In genomic region chr13:25117312-25117711, GRCh38 we compare ENCODE assay signal across 24 cellular contexts. TPM values are rescaled to one million over a fixed set of nuclear protein-coding genes. Genes with fewer than 3 reads are reported as not detected.
DNase-seq lines count a peak whose midpoint lies in the region; ATAC-seq, FAIRE-seq and TF ChIP-seq lines count a peak whose summit lies in the region.
"Had no signal": no experiment of that assay in that cellular context is flagged by ENCODE, and none has a peak within 500 bp of the region (broad histone marks: within the 10 kb centered on the region; RNA-seq: fewer than 3 reads in every experiment).

No MANE protein-coding gene starts in this region.

- no peaks in the 10 kb centered on the region for H3K36me3 ChIP-seq in HepG2 (replicated peaks in 1 of 2; ENCODE audit: control insufficient read depth in 1 of 2, insufficient read depth in 2 of 2, low read length in 2 of 2)
- H3K36me3 ChIP-seq in right lobe of liver = no peaks in the 10 kb centered on the region
- no peaks in the 10 kb centered on the region for H3K36me3 ChIP-seq in OCI-LY7 (ENCODE audit: insufficient read depth, low read length)
- H3K36me3 ChIP-seq in Karpas-422 (ENCODE audit: insufficient read depth, low read length) = no peaks in the 10 kb centered on the region
- H3K36me3 ChIP-seq: SJSA1 had no signal

- no peak for DNase-seq in HepG2 (ENCODE audit: low spot score)
- no peak for DNase-seq in right lobe of liver
- no peak for DNase-seq in OCI-LY7 (ENCODE audit: low spot score)
- peak; percentile 33 for DNase-seq in left kidney (ENCODE audit: low read depth, low spot score)
- no peak for DNase-seq in activated CD4-positive, alpha-beta T cell treated with anti-CD3 and anti-CD28 coated beads for 48 hours
- DNase-seq in Karpas-422 = no peak
- DNase-seq in ureter (ENCODE audit: low spot score) = no peak
- DNase-seq: CD4-positive, CD25-positive, alpha-beta regulatory T cell; DMS 273 treated with DMSO at 0.1 percent for 48 hours; DND-41; GM23248; MM.1S; NCI-H1048; NCI-H1436; NCI-H187 treated with DMSO at 0.1 percent for 48 hours; NCI-H2171; NCI-H345; NCI-H524 treated with DMSO at 0.1 percent for 48 hours had no signal

- no peak for TF ChIP-seq RAD21 in HepG2 (CRISPR knock-in tag; IDR thresholded peaks at IDR 0.05)

- CTCF ChIA-PET in HepG2 (lab: Yijun Ruan, JAX; ENCODE audit: low intra/inter-chr PET ratio, low total read pairs) = no interaction called here
- CTCF ChIA-PET in OCI-LY7 (lab: Charles Lee; ENCODE audit: unreplicated experiment) = no interaction called here

- H3K9ac ChIP-seq in HepG2 (ENCODE audit: insufficient read depth, low read depth, low read length) (no peak overlapping the region), Karpas-422 (ENCODE audit: low read length) (no peak overlapping the region)
- H3K9ac ChIP-seq: GM23248 had no signal

- H3K4me1 ChIP-seq in HepG2 (ENCODE audit: insufficient read depth, low read length) (no peaks in the 10 kb centered on the region), right lobe of liver (no peaks in the 10 kb centered on the region), OCI-LY7 (ENCODE audit: insufficient read depth, low read length, poor library complexity, severe bottlenecking) (peaks cover 28% of the 10 kb centered on the region), Karpas-422 (ENCODE audit: low read length) (peaks cover 18% of the 10 kb centered on the region)
- H3K4me1 ChIP-seq: SJSA1 had no signal

- in situ Hi-C loops in HepG2 (cut with HindIII; ENCODE audit: extremely low pct_ligation_motif_present, low pct_unique_long_range_greater_than_20kb) = no loop called here

- H3K27ac ChIP-seq in HepG2 (ENCODE audit: extremely low read length, insufficient read depth, low read length) (no peak overlapping the region), right lobe of liver (no peak overlapping the region), OCI-LY7 (ENCODE audit: low read depth, low read length, poor library complexity, severe bottlenecking) (no peak overlapping the region), Karpas-422 (ENCODE audit: low read length) (no peak overlapping the region)
- H3K27ac ChIP-seq: GM23248, SJSA1 had no signal

- TF ChIP-seq CTCF in HepG2 (CRISPR knock-in tag; IDR thresholded peaks at IDR 0.05) (no peak), right lobe of liver (IDR thresholded peaks at IDR 0.05) (no peak), OCI-LY7 (conservative IDR thresholded peaks at IDR 0.05; ENCODE audit: low read length) (no peak)

- 22% methylated on average over 9 of the region's 16 CpGs for WGBS in HepG2 (ENCODE audit: low lambda C conversion rate)
- 76% methylated on average over 9 of the region's 16 CpGs for WGBS in right lobe of liver (ENCODE audit: insufficient coverage, low coverage, low lambda C conversion rate, missing lambda C conversion rate)

- H2AFZ ChIP-seq in HepG2 (ENCODE audit: low read length) = no peak overlapping the region
- H2AFZ ChIP-seq in OCI-LY7 (ENCODE audit: low read length) = peak overlapping the region; percentile 50; the same call in 1 of the 2 replicates
- H2AFZ ChIP-seq in Karpas-422 (ENCODE audit: low read length) = no peak overlapping the region
- H2AFZ ChIP-seq: GM23248 had no signal

- H3K9me3 ChIP-seq in HepG2 (ENCODE audit: low read length) (no peaks in the 10 kb centered on the region), right lobe of liver (no peaks in the 10 kb centered on the region), OCI-LY7 (ENCODE audit: low read length) (no peaks in the 10 kb centered on the region), Karpas-422 (ENCODE audit: low read length) (no peaks in the 10 kb centered on the region)
- H3K9me3 ChIP-seq: SJSA1 had no signal

- intact Hi-C loops in HepG2 (cut with micrococcal nuclease; ENCODE audit: unreplicated experiment) (no loop called here), right lobe of liver (cut with DNase I) (no loop called here), OCI-LY7 (cut with micrococcal nuclease; ENCODE audit: unreplicated experiment) (no loop called here)

- TF ChIP-seq POLR2A in HepG2 (IDR thresholded peaks at IDR 0.05; ENCODE audit: insufficient read depth in 1 of 2, low read depth in 2 of 2, low read length in 2 of 2) = no peak
- no peak for TF ChIP-seq POLR2A in right lobe of liver (IDR thresholded peaks at IDR 0.05)

- no peak for FAIRE-seq in HepG2 (lab: Jason Lieb, UNC)
- FAIRE-seq: A204.1, GM12878 had no signal

- POLR2A ChIA-PET in HepG2 (lab: Yijun Ruan, JAX) (no interaction called here), OCI-LY7 (lab: Charles Lee) (no interaction called here)

- no peaks in the 10 kb centered on the region for H4K20me1 ChIP-seq in HepG2 (ENCODE audit: insufficient read depth, low read length)
- H4K20me1 ChIP-seq in OCI-LY7 (ENCODE audit: insufficient read depth, low read length) = no peaks in the 10 kb centered on the region; the same call in 1 of the 2 replicates
- no peaks in the 10 kb centered on the region for H4K20me1 ChIP-seq in Karpas-422 (ENCODE audit: insufficient read depth, low read depth, low read length)

- TF ChIP-seq EP300 in HepG2 (IDR thresholded peaks at IDR 0.05; ENCODE audit: low read depth in 2 of 2, low read length in 2 of 2) (no peak), HepG2 (CRISPR knock-in tag; IDR thresholded peaks at IDR 0.05; ENCODE audit: borderline replicate concordance) (no peak)

- H3K27me3 ChIP-seq in HepG2 (ENCODE audit: control insufficient read depth in 1 of 2, insufficient read depth in 2 of 2, low read length in 2 of 2) (peaks cover 0 to 12% of the 10 kb centered on the region in 2 experiments; a peak in 2 of 5 replicates), right lobe of liver (no peaks in the 10 kb centered on the region), Karpas-422 (ENCODE audit: low read length) (0 out of 2 replicates have a peak, but pooled peaks cover 5% of the 10 kb centered on the region)
- H3K27me3 ChIP-seq: SJSA1 had no signal

- BruUV-seq in HepG2 (replicated peaks; lab: Mats Ljungman, UMichigan) (no TSS peak), OCI-LY7 (replicated peaks; lab: Mats Ljungman, UMichigan) (no TSS peak)

- ATAC-seq in HepG2 (peak; percentile 32; the same call in 1 of the 3 replicates), right lobe of liver (no peak), HG03135 (IDR thresholded peaks at IDR 0.05; ENCODE audit: unreplicated experiment) (no peak)
- ATAC-seq: GM12878, HCT116, Right ventricle myocardium inferior had no signal

- no peaks in the 10 kb centered on the region for H3K79me2 ChIP-seq in HepG2 (ENCODE audit: insufficient read depth, low read length)
- no peaks in the 10 kb centered on the region for H3K79me2 ChIP-seq in OCI-LY7 (ENCODE audit: insufficient read depth, low read depth, low read length)
- H3K79me2 ChIP-seq in Karpas-422 (ENCODE audit: low read length) = no peaks in the 10 kb centered on the region

- H3K9me2 ChIP-seq in OCI-LY7 (ENCODE audit: insufficient read depth, low read length) (no peaks in the 10 kb centered on the region), Karpas-422 (replicated peaks; ENCODE audit: insufficient read depth, low read length) (no peaks in the 10 kb centered on the region)

- no peak overlapping the region for H3K4me3 ChIP-seq in HepG2 (replicated peaks in 1 of 3; ENCODE audit: insufficient read depth in 1 of 3, low read depth in 2 of 3, low read length in 3 of 3)
- H3K4me3 ChIP-seq in right lobe of liver = no peak overlapping the region
- no peak overlapping the region for H3K4me3 ChIP-seq in OCI-LY7 (ENCODE audit: low read depth, low read length, poor library complexity, severe bottlenecking)
- H3K4me3 ChIP-seq in Karpas-422 (ENCODE audit: low read length) = no peak overlapping the region
- H3K4me3 ChIP-seq: GM12878, GM23248, SJSA1 had no signal

- H3K4me2 ChIP-seq in HepG2 (ENCODE audit: low read depth, low read length) = no peak overlapping the region
- no peak overlapping the region for H3K4me2 ChIP-seq in OCI-LY7 (ENCODE audit: low read length)
- H3K4me2 ChIP-seq in Karpas-422 (ENCODE audit: low read depth, low read length, poor library complexity, severe bottlenecking) = no peak overlapping the region

RNA-seq across cellular contexts. Expression of gene PABPC3, which starts 21.4 kb away (rescaled TPM):
- total RNA-seq in HepG2 (2016; rRNA removed; fragmentation: Illumina TruSeq; extraction: Trizol) (0.04 and 0.06 TPM in 2 replicates), right lobe of liver (under 1 TPM in 2 of 6 experiments, not detected in 4; 0.11 to 0.20 TPM), OCI-LY7 (2022) (0.39 and 0.49 TPM in 2 replicates), ureter (0.29 TPM)
- not detected in 2 replicates for total RNA-seq in HepG2 (2016; cell fraction: cytosol; rRNA removed; fragmentation: Illumina TruSeq; extraction: Trizol; ENCODE audit: low read depth)
- not detected in 2 replicates for total RNA-seq in HepG2 (2016; cell fraction: insoluble cytoplasmic fraction; rRNA removed; fragmentation: Illumina TruSeq; extraction: Trizol)
- total RNA-seq in HepG2 (2016; cell fraction: membrane; rRNA removed; fragmentation: Illumina TruSeq; extraction: Trizol) = 0.06 and 0.14 TPM in 2 replicates
- total RNA-seq in HepG2 (2016; cell fraction: nucleus; rRNA removed; fragmentation: Illumina TruSeq; extraction: Trizol) = 0.09 TPM in 1 of 2 replicates, not detected in the other
- 0.07 and 0.09 TPM in 2 replicates for polyA plus RNA-seq in HepG2 (2011; rRNA removed)
- 0.04 and 0.24 TPM in 2 replicates for polyA plus RNA-seq in HepG2 (2011; cell fraction: cytosol; rRNA removed)
- 0.08 and 0.12 TPM in 2 replicates for polyA plus RNA-seq in HepG2 (2011; cell fraction: nucleus; rRNA removed)
- 0.44 and 0.93 TPM in 2 replicates for polyA plus RNA-seq in HepG2 (2012)
- polyA plus RNA-seq in HepG2 (2016; cell fraction: cytosol; fragmentation: Illumina TruSeq; extraction: Trizol; ENCODE audit: low read depth) = 0.07 and 0.09 TPM in 2 replicates
- polyA plus RNA-seq in HepG2 (2016; cell fraction: insoluble cytoplasmic fraction; fragmentation: Illumina TruSeq; extraction: Trizol; ENCODE audit: low read depth) = 0.19 and 0.20 TPM in 2 replicates
- polyA plus RNA-seq in HepG2 (2016; cell fraction: membrane; fragmentation: Illumina TruSeq; extraction: Trizol; ENCODE audit: low read depth) = 0.10 and 0.15 TPM in 2 replicates
- 0.17 TPM in 1 of 2 replicates, not detected in the other for polyA plus RNA-seq in HepG2 (2016; cell fraction: nucleus; fragmentation: Illumina TruSeq; extraction: Trizol; ENCODE audit: insufficient read depth, low read depth)
- 0.07 TPM in 1 of 2 replicates, not detected in the other for polyA minus RNA-seq in HepG2 (2011; rRNA and poly(A)+ RNA removed; ENCODE audit: low replicate concordance)
- 0.18 TPM in 1 of 2 replicates, not detected in the other for polyA minus RNA-seq in HepG2 (2011; cell fraction: cytosol; rRNA and poly(A)+ RNA removed)
- 0.25 and 0.26 TPM in 2 replicates for polyA minus RNA-seq in HepG2 (2011; cell fraction: nucleus; rRNA and poly(A)+ RNA removed)
- total RNA-seq in OCI-LY7 (2014; rRNA removed; shearing (Covaris generic)) = 0.13 TPM in 1 of 2 replicates, not detected in the other
- 0.14 and 0.37 TPM in 2 replicates for total RNA-seq in Karpas-422 (2014; rRNA removed; shearing (Covaris generic); ENCODE audit: low replicate concordance)

RNA-seq across cellular contexts. Expression of gene AMER2, which starts 54.8 kb away (rescaled TPM):
- total RNA-seq in HepG2 (2016; rRNA removed; fragmentation: Illumina TruSeq; extraction: Trizol) (not detected in 2 replicates), right lobe of liver (not detected), OCI-LY7 (2022) (not detected in 2 replicates), ureter (not detected)
- not detected in 2 replicates for total RNA-seq in HepG2 (2016; cell fraction: cytosol; rRNA removed; fragmentation: Illumina TruSeq; extraction: Trizol; ENCODE audit: low read depth)
- total RNA-seq in HepG2 (2016; cell fraction: insoluble cytoplasmic fraction; rRNA removed; fragmentation: Illumina TruSeq; extraction: Trizol) = not detected in 2 replicates
- not detected in 2 replicates for total RNA-seq in HepG2 (2016; cell fraction: membrane; rRNA removed; fragmentation: Illumina TruSeq; extraction: Trizol)
- total RNA-seq in HepG2 (2016; cell fraction: nucleus; rRNA removed; fragmentation: Illumina TruSeq; extraction: Trizol) = not detected in 2 replicates
- not detected in 2 replicates for polyA plus RNA-seq in HepG2 (2011; rRNA removed)
- polyA plus RNA-seq in HepG2 (2011; cell fraction: cytosol; rRNA removed) = not detected in 2 replicates
- polyA plus RNA-seq in HepG2 (2011; cell fraction: nucleus; rRNA removed) = not detected in 2 replicates
- polyA plus RNA-seq in HepG2 (2012) = not detected in 2 replicates
- not detected in 2 replicates for polyA plus RNA-seq in HepG2 (2016; cell fraction: cytosol; fragmentation: Illumina TruSeq; extraction: Trizol; ENCODE audit: low read depth)
- not detected in 2 replicates for polyA plus RNA-seq in HepG2 (2016; cell fraction: insoluble cytoplasmic fraction; fragmentation: Illumina TruSeq; extraction: Trizol; ENCODE audit: low read depth)
- not detected in 2 replicates for polyA plus RNA-seq in HepG2 (2016; cell fraction: membrane; fragmentation: Illumina TruSeq; extraction: Trizol; ENCODE audit: low read depth)
- polyA plus RNA-seq in HepG2 (2016; cell fraction: nucleus; fragmentation: Illumina TruSeq; extraction: Trizol; ENCODE audit: insufficient read depth, low read depth) = not detected in 2 replicates
- not detected in 2 replicates for polyA minus RNA-seq in HepG2 (2011; rRNA and poly(A)+ RNA removed; ENCODE audit: low replicate concordance)
- polyA minus RNA-seq in HepG2 (2011; cell fraction: cytosol; rRNA and poly(A)+ RNA removed) = not detected in 2 replicates
- polyA minus RNA-seq in HepG2 (2011; cell fraction: nucleus; rRNA and poly(A)+ RNA removed) = not detected in 2 replicates
- total RNA-seq in OCI-LY7 (2014; rRNA removed; shearing (Covaris generic)) = not detected in 2 replicates
- total RNA-seq in Karpas-422 (2014; rRNA removed; shearing (Covaris generic); ENCODE audit: low replicate concordance) = not detected in 2 replicates
- total RNA-seq: CD4-positive, CD25-positive, alpha-beta regulatory T cell; GM23248; Right ventricle myocardium inferior; SJSA1 had no signal
- polyA plus RNA-seq: CD4-positive, CD25-positive, alpha-beta regulatory T cell; GM23248 had no signal
